ENCODE assay signal across 1 cellular context in genomic region chr2:88059979-88060906, GRCh38.
TF ChIP-seq lines count a peak whose summit lies in the region.

No MANE protein-coding gene starts in this region.

TF ChIP-seq in HepG2, 621 proteins besides CTCF, POLR2A, EP300 and RAD21 (continued from another document and continues in another):
- TF ChIP-seq ZNF766 (CRISPR knock-in tag; IDR thresholded peaks at IDR 0.05; ENCODE audit: borderline replicate concordance) (no peak), TBP (CRISPR knock-in tag; IDR thresholded peaks at IDR 0.05) (no peak), ZSCAN22 (CRISPR knock-in tag; IDR thresholded peaks at IDR 0.05) (no peak), SALL2 (CRISPR knock-in tag; IDR thresholded peaks at IDR 0.05) (no peak), PTBP1 (IDR thresholded peaks at IDR 0.05; ENCODE audit: low read depth, low read length, poor library complexity, severe bottlenecking) (no peak), ZNF775 (CRISPR knock-in tag; IDR thresholded peaks at IDR 0.05; ENCODE audit: borderline replicate concordance) (no peak), MXD4 (CRISPR knock-in tag; IDR thresholded peaks at IDR 0.05) (no peak), MEIS2 (CRISPR knock-in tag; IDR thresholded peaks at IDR 0.05) (0 out of 2 replicates have a peak, but pooled peaks have one; percentile 39), ZNF407 (CRISPR knock-in tag; IDR thresholded peaks at IDR 0.05; ENCODE audit: not compliant biosample characterization) (no peak), NR1H2 (CRISPR knock-in tag; IDR thresholded peaks at IDR 0.05; ENCODE audit: borderline replicate concordance, low read depth) (no peak), ATM (IDR thresholded peaks at IDR 0.05; ENCODE audit: borderline replicate concordance) (no peak), IRF9 (CRISPR knock-in tag; IDR thresholded peaks at IDR 0.05; ENCODE audit: borderline replicate concordance) (no peak), ZNF136 (CRISPR knock-in tag; IDR thresholded peaks at IDR 0.05; ENCODE audit: low read depth) (peak; percentile 77; the same call in 1 of the 2 replicates), ZNF296 (CRISPR knock-in tag; conservative IDR thresholded peaks at IDR 0.05) (no peak), NFIB (CRISPR knock-in tag; IDR thresholded peaks at IDR 0.05; ENCODE audit: borderline replicate concordance) (no peak), ZNF720 (CRISPR knock-in tag; IDR thresholded peaks at IDR 0.05) (no peak), AHR (CRISPR knock-in tag; IDR thresholded peaks at IDR 0.05) (no peak), REL (CRISPR knock-in tag; conservative IDR thresholded peaks at IDR 0.05) (no peak), RARA (CRISPR knock-in tag; IDR thresholded peaks at IDR 0.05) (peak; percentile 13; the same call in 1 of the 2 replicates), CAMTA2 (CRISPR knock-in tag; IDR thresholded peaks at IDR 0.05; ENCODE audit: borderline replicate concordance) (no peak), ZNF782 (CRISPR knock-in tag; IDR thresholded peaks at IDR 0.05; ENCODE audit: borderline replicate concordance) (no peak), FOXP1 (IDR thresholded peaks at IDR 0.05) (no peak), FOXP1 (CRISPR knock-in tag; IDR thresholded peaks at IDR 0.05) (no peak), ZNF75D (CRISPR knock-in tag; IDR thresholded peaks at IDR 0.05; ENCODE audit: borderline replicate concordance) (no peak), ZNF563 (CRISPR knock-in tag; IDR thresholded peaks at IDR 0.05) (no peak), ZHX1 (CRISPR knock-in tag; IDR thresholded peaks at IDR 0.05; ENCODE audit: low read depth) (no peak), ZFP41 (CRISPR knock-in tag; IDR thresholded peaks at IDR 0.05; ENCODE audit: borderline replicate concordance) (no peak), FOXO1 (CRISPR knock-in tag; IDR thresholded peaks at IDR 0.05) (no peak)
- TF ChIP-seq, protein P1, sequence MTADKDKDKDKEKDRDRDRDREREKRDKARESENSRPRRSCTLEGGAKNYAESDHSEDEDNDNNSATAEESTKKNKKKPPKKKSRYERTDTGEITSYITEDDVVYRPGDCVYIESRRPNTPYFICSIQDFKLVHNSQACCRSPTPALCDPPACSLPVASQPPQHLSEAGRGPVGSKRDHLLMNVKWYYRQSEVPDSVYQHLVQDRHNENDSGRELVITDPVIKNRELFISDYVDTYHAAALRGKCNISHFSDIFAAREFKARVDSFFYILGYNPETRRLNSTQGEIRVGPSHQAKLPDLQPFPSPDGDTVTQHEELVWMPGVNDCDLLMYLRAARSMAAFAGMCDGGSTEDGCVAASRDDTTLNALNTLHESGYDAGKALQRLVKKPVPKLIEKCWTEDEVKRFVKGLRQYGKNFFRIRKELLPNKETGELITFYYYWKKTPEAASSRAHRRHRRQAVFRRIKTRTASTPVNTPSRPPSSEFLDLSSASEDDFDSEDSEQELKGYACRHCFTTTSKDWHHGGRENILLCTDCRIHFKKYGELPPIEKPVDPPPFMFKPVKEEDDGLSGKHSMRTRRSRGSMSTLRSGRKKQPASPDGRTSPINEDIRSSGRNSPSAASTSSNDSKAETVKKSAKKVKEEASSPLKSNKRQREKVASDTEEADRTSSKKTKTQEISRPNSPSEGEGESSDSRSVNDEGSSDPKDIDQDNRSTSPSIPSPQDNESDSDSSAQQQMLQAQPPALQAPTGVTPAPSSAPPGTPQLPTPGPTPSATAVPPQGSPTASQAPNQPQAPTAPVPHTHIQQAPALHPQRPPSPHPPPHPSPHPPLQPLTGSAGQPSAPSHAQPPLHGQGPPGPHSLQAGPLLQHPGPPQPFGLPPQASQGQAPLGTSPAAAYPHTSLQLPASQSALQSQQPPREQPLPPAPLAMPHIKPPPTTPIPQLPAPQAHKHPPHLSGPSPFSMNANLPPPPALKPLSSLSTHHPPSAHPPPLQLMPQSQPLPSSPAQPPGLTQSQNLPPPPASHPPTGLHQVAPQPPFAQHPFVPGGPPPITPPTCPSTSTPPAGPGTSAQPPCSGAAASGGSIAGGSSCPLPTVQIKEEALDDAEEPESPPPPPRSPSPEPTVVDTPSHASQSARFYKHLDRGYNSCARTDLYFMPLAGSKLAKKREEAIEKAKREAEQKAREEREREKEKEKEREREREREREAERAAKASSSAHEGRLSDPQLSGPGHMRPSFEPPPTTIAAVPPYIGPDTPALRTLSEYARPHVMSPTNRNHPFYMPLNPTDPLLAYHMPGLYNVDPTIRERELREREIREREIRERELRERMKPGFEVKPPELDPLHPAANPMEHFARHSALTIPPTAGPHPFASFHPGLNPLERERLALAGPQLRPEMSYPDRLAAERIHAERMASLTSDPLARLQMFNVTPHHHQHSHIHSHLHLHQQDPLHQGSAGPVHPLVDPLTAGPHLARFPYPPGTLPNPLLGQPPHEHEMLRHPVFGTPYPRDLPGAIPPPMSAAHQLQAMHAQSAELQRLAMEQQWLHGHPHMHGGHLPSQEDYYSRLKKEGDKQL (CRISPR knock-in tag; IDR thresholded peaks at IDR 0.05; ENCODE audit: low read depth) = peak; percentile 68; the same call in 1 of the 2 replicates
- TF ChIP-seq, protein P2, sequence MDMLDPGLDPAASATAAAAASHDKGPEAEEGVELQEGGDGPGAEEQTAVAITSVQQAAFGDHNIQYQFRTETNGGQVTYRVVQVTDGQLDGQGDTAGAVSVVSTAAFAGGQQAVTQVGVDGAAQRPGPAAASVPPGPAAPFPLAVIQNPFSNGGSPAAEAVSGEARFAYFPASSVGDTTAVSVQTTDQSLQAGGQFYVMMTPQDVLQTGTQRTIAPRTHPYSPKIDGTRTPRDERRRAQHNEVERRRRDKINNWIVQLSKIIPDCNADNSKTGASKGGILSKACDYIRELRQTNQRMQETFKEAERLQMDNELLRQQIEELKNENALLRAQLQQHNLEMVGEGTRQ (IDR thresholded peaks at IDR 0.05; ENCODE audit: low read depth, low read length) = no peak
- TF ChIP-seq, protein P2 (CRISPR knock-in tag; IDR thresholded peaks at IDR 0.05; ENCODE audit: borderline replicate concordance) = no peak
- TF ChIP-seq, protein P3, sequence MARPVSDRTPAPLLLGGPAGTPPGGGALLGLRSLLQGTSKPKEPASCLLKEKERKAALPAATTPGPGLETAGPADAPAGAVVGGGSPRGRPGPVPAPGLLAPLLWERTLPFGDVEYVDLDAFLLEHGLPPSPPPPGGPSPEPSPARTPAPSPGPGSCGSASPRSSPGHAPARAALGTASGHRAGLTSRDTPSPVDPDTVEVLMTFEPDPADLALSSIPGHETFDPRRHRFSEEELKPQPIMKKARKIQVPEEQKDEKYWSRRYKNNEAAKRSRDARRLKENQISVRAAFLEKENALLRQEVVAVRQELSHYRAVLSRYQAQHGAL (CRISPR knock-in tag; IDR thresholded peaks at IDR 0.05; ENCODE audit: not compliant biosample characterization) = no peak
- TF ChIP-seq, protein P4, sequence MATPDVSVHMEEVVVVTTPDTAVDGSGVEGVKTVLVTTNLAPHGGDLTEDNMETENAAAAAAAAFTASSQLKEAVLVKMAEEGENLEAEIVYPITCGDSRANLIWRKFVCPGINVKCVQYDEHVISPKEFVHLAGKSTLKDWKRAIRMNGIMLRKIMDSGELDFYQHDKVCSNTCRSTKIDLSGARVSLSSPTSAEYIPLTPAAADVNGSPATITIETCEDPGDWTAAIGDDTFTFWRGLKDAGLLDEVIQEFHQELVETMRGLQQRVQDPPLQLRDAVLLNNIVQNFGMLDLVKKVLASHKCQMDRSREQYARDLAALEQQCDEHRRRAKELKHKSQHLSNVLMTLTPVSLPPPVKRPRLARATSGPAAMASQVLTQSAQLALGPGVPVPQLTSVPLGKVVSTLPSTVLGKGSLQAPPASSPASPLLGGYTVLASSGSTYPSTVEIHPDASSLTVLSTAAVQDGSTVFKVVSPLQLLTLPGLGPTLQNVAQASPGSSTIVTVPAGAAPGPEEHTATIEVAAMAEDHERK (CRISPR knock-in tag; IDR thresholded peaks at IDR 0.05; ENCODE audit: low read depth) = no peak
